In genomic region chr11:46900091-46900746, GRCh38 we compare ENCODE assay signal across 17 cellular contexts. TPM values are rescaled to one million over a fixed set of nuclear protein-coding genes. Genes with fewer than 3 reads are reported as not detected.
"Had no signal": no experiment of that assay in that cellular context is flagged by ENCODE, and none has a peak within 500 bp of the region (broad histone marks: within the 10 kb centered on the region; RNA-seq: fewer than 3 reads in every experiment).

No MANE protein-coding gene starts in this region.

- H3K36me3 ChIP-seq: left lung had no signal

- H3K36me3 Mint-ChIP-seq: activated naive CD8-positive, alpha-beta T cell; memory B cell; naive thymus-derived CD8-positive, alpha-beta T cell had no signal

- H3K27ac ChIP-seq: body of pancreas, left lung, psoas muscle, stomach, testis had no signal

- ATAC-seq: body of pancreas; left lung; naive thymus-derived CD8-positive, alpha-beta T cell; psoas muscle; sciatic nerve had no signal

- H3K9me3 Mint-ChIP-seq: memory B cell; naive thymus-derived CD8-positive, alpha-beta T cell had no signal

- H3K9me3 ChIP-seq: body of pancreas, left lung, psoas muscle, stomach, testis had no signal

- DNase-seq: activated CD4-positive, alpha-beta T cell treated with anti-CD3 and anti-CD28 coated beads, Interleukin-2, amount 50 U/mL, for 1 hour; activated CD8-positive, alpha-beta memory T cell treated with anti-CD3 and anti-CD28 coated beads for 24 hours; activated gamma-delta T cell treated with Interleukin-2 at 50 U/mL for 16 hours; amniotic stem cell; body of pancreas; cerebellar nuclear complex; effector memory CD4-positive, alpha-beta T cell; islet precursor cell; left lung; naive thymus-derived CD8-positive, alpha-beta T cell; psoas muscle; stomach; SW 1271; testis had no signal

- H3K27ac Mint-ChIP-seq: activated naive CD8-positive, alpha-beta T cell; memory B cell; naive thymus-derived CD8-positive, alpha-beta T cell had no signal

- H3K4me1 Mint-ChIP-seq: memory B cell; naive thymus-derived CD8-positive, alpha-beta T cell had no signal

- H3K4me3 Mint-ChIP-seq: activated naive CD8-positive, alpha-beta T cell; memory B cell; naive thymus-derived CD8-positive, alpha-beta T cell had no signal

- H3K27me3 ChIP-seq: body of pancreas, left lung, stomach, testis had no signal

- H3K4me3 ChIP-seq: body of pancreas, left lung, psoas muscle, stomach, testis had no signal

- H3K27me3 Mint-ChIP-seq: activated naive CD8-positive, alpha-beta T cell had no signal

- H3K4me1 ChIP-seq: left lung had no signal

RNA-seq across cellular contexts. Expression of gene LRP4, which starts 18.1 kb away (rescaled TPM):
- total RNA-seq: naive thymus-derived CD8-positive, alpha-beta T cell had no signal
- polyA plus RNA-seq: naive thymus-derived CD8-positive, alpha-beta T cell had no signal
